Comparison of ENCODE assay signal across 12 cellular contexts in the genomic region with DNA sequence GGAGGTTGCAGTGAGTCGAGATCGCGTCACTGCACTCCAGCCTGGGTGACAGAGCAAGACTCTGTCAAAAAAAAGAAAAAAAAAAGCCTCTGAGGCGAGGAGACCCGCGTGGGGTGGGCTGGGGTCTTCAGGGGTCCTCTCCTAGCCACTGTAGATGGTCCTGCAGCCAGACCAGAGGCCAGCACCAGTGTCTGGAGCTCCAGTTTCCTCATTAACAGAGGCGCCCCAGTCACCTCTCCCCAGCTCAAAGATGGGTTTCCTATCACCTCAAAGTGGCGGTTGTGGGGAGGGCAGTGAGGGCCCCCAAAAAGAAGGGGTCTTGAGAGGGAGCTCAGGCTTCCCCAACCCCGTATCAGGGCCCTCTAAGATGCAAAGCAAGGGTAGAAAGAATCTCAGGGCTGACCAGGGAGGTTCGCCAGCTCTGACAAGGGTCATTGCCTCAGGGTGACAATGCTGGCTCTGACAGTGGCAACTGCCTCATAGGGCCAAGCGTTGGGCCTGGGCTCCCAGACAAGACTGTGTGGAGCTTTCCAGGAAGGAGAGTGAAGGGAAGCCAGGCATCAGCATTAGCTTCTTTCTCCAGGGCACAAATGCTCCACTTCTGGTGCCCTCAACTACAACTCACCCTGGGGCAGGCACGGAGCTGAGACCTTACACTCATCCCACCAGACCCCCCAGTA. TPM values are rescaled to one million over a fixed set of nuclear protein-coding genes. Genes with fewer than 3 reads are reported as not detected.
DNase-seq lines count a peak whose midpoint lies in the region; ATAC-seq and TF ChIP-seq lines count a peak whose summit lies in the region.
"Had no signal": no experiment of that assay in that cellular context is flagged by ENCODE, and none has a peak within 500 bp of the region (broad histone marks: within the 10 kb centered on the region; RNA-seq: fewer than 3 reads in every experiment).

No MANE protein-coding gene starts in this region.

- DNase-seq in EL (peak; percentile 54), globus pallidus (ENCODE audit: low spot score) (peak; percentile 78), osteocyte (ENCODE audit: extremely low spot score, unreplicated experiment) (no peak), COLO668 (lab: John Stamatoyannopoulos, UW; ENCODE audit: unreplicated experiment) (no peak), NCI-H2029 (lab: John Stamatoyannopoulos, UW) (no peak), NCI-H1436 treated with DMSO at 0.1 percent for 48 hours (lab: John Stamatoyannopoulos, UW) (no peak)
- DNase-seq: foreskin melanocyte, NCI-H510A had no signal

- no peaks in the 10 kb centered on the region for H3K36me3 Mint-ChIP-seq in osteocyte (ENCODE audit: unreplicated experiment)

- no peaks in the 10 kb centered on the region for H3K27me3 Mint-ChIP-seq in osteocyte (ENCODE audit: unreplicated experiment)

- H3K9me3 Mint-ChIP-seq in osteocyte (ENCODE audit: unreplicated experiment): no peaks in the 10 kb centered on the region

- ATAC-seq in SK-N-SH treated with all-trans-retinoic acid at 6 μM for 48 hours (peak; percentile 30; the same call in 1 of the 3 replicates), GM19397 (IDR thresholded peaks at IDR 0.05; ENCODE audit: unreplicated experiment) (no peak)
- ATAC-seq: body of pancreas had no signal

- H3K4me3 Mint-ChIP-seq in osteocyte (ENCODE audit: unreplicated experiment): peak overlapping the region; percentile 26

- H3K27ac Mint-ChIP-seq in osteocyte (ENCODE audit: unreplicated experiment): peak overlapping the region; percentile 79

- peaks cover 61% of the 10 kb centered on the region for H3K4me1 Mint-ChIP-seq in osteocyte (ENCODE audit: unreplicated experiment)

- no peak for TF ChIP-seq CTCF in osteocyte (IDR thresholded peaks at IDR 0.05)

TF ChIP-seq in SK-N-SH treated with all-trans-retinoic acid at 6 μM for 48 hours, 23 proteins besides CTCF, POLR2A, EP300 and RAD21:
- TF ChIP-seq ZNF70 (CRISPR knock-in tag; IDR thresholded peaks at IDR 0.05): no peak
- TF ChIP-seq ARNTL (CRISPR knock-in tag; IDR thresholded peaks at IDR 0.05; ENCODE audit: borderline replicate concordance, low read depth): no peak
- TF ChIP-seq TOX (CRISPR knock-in tag; IDR thresholded peaks at IDR 0.05; ENCODE audit: borderline replicate concordance): no peak
- TF ChIP-seq RARB (CRISPR knock-in tag; IDR thresholded peaks at IDR 0.05): no peak
- no peak for TF ChIP-seq ZC3H10 (CRISPR knock-in tag; IDR thresholded peaks at IDR 0.05)
- no peak for TF ChIP-seq ESRRG (CRISPR knock-in tag; IDR thresholded peaks at IDR 0.05)
- no peak for TF ChIP-seq PPARA (CRISPR knock-in tag; IDR thresholded peaks at IDR 0.05; ENCODE audit: borderline replicate concordance)
- TF ChIP-seq, protein P1, sequence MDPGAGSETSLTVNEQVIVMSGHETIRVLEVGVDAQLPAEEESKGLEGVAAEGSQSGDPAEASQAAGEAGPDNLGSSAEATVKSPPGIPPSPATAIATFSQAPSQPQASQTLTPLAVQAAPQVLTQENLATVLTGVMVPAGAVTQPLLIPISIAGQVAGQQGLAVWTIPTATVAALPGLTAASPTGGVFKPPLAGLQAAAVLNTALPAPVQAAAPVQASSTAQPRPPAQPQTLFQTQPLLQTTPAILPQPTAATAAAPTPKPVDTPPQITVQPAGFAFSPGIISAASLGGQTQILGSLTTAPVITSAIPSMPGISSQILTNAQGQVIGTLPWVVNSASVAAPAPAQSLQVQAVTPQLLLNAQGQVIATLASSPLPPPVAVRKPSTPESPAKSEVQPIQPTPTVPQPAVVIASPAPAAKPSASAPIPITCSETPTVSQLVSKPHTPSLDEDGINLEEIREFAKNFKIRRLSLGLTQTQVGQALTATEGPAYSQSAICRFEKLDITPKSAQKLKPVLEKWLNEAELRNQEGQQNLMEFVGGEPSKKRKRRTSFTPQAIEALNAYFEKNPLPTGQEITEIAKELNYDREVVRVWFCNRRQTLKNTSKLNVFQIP (CRISPR knock-in tag; IDR thresholded peaks at IDR 0.05; ENCODE audit: borderline replicate concordance, low read depth): no peak
- TF ChIP-seq GLIS3 (CRISPR knock-in tag; IDR thresholded peaks at IDR 0.05): no peak
- TF ChIP-seq, protein P2, sequence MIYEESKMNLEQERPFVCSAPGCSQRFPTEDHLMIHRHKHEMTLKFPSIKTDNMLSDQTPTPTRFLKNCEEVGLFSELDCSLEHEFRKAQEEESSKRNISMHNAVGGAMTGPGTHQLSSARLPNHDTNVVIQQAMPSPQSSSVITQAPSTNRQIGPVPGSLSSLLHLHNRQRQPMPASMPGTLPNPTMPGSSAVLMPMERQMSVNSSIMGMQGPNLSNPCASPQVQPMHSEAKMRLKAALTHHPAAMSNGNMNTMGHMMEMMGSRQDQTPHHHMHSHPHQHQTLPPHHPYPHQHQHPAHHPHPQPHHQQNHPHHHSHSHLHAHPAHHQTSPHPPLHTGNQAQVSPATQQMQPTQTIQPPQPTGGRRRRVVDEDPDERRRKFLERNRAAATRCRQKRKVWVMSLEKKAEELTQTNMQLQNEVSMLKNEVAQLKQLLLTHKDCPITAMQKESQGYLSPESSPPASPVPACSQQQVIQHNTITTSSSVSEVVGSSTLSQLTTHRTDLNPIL (CRISPR knock-in tag; IDR thresholded peaks at IDR 0.05; ENCODE audit: low read depth): no peak
- no peak for TF ChIP-seq BACH2 (CRISPR knock-in tag; IDR thresholded peaks at IDR 0.05; ENCODE audit: borderline replicate concordance)
- TF ChIP-seq ZNF565 (CRISPR knock-in tag; conservative IDR thresholded peaks at IDR 0.05; ENCODE audit: low read depth): no peak
- TF ChIP-seq ISL1 (CRISPR knock-in tag; IDR thresholded peaks at IDR 0.05): no peak
- TF ChIP-seq ZNF8 (CRISPR knock-in tag; IDR thresholded peaks at IDR 0.05): no peak
- no peak for TF ChIP-seq ZFP30 (CRISPR knock-in tag; IDR thresholded peaks at IDR 0.05)

RNA-seq across cellular contexts. Expression of a gene that starts 15.0 kb away (rescaled TPM):
- total RNA-seq in osteocyte: 66.2 and 86.0 TPM in 2 replicates

RNA-seq across cellular contexts. Expression of a gene that starts 20.9 kb away (rescaled TPM):
- not detected in 2 replicates for total RNA-seq in osteocyte
- total RNA-seq: body of pancreas, myocyte had no signal

Comparison
In these comparisons a context has a peak if more than half of its experiments do, and no peak if none do; other contexts are left out.
1. DNase-seq: peak in EL (single experiment) and globus pallidus (single experiment); none in osteocyte (single experiment), COLO668 (single experiment), NCI-H2029 (single experiment) and NCI-H1436 treated with DMSO at 0.1 percent for 48 hours (single experiment).